Comparison of ENCODE assay signal across 1 cellular context in genomic region chr5:159095218-159095617, GRCh38.
TF ChIP-seq lines count a peak whose summit lies in the region.

No MANE protein-coding gene starts in this region.

TF ChIP-seq in GM23338, 12 proteins besides CTCF, POLR2A, EP300 and RAD21 (continued from another document):
- TF ChIP-seq, protein P1, sequence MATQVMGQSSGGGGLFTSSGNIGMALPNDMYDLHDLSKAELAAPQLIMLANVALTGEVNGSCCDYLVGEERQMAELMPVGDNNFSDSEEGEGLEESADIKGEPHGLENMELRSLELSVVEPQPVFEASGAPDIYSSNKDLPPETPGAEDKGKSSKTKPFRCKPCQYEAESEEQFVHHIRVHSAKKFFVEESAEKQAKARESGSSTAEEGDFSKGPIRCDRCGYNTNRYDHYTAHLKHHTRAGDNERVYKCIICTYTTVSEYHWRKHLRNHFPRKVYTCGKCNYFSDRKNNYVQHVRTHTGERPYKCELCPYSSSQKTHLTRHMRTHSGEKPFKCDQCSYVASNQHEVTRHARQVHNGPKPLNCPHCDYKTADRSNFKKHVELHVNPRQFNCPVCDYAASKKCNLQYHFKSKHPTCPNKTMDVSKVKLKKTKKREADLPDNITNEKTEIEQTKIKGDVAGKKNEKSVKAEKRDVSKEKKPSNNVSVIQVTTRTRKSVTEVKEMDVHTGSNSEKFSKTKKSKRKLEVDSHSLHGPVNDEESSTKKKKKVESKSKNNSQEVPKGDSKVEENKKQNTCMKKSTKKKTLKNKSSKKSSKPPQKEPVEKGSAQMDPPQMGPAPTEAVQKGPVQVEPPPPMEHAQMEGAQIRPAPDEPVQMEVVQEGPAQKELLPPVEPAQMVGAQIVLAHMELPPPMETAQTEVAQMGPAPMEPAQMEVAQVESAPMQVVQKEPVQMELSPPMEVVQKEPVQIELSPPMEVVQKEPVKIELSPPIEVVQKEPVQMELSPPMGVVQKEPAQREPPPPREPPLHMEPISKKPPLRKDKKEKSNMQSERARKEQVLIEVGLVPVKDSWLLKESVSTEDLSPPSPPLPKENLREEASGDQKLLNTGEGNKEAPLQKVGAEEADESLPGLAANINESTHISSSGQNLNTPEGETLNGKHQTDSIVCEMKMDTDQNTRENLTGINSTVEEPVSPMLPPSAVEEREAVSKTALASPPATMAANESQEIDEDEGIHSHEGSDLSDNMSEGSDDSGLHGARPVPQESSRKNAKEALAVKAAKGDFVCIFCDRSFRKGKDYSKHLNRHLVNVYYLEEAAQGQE (IDR thresholded peaks at IDR 0.05; ENCODE audit: unreplicated experiment): no peak
- no peak for TF ChIP-seq POLR2AphosphoS5 (IDR thresholded peaks at IDR 0.05; ENCODE audit: low read depth)
- peak; percentile 40 for TF ChIP-seq EZH2 (IDR thresholded peaks at IDR 0.05; ENCODE audit: low read depth, unreplicated experiment)
